ENCODE assay signal across 12 cellular contexts in the genomic region with DNA sequence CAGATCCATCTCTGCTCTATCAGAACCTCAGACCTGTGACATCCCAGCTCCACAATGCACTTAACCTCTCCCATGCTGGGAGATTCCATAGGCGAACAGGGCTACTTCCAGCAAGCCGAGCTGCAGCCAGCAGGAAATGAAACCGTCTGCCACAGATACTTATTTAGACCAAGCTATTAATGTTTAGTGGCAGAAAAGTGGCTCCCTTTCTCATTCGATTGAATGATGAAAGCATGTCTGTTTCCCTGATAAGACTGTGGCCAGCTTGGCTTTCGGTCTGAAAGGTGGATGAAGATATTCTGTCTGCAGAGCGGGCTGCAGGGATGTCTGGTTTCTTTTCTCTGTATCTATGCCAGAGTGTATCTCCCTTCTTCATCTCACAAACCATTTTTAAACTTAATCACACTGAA.
A peak's percentile ranks its signal among the peaks of the same experiment; 100 is the strongest.
DNase-seq lines count a peak whose midpoint lies in the region; ATAC-seq and TF ChIP-seq lines count a peak whose summit lies in the region.
"Had no signal": no experiment of that assay in that cellular context is flagged by ENCODE, and none has a peak within 500 bp of the region (broad histone marks: within the 10 kb centered on the region; RNA-seq: fewer than 3 reads in every experiment).

No MANE protein-coding gene starts in this region.

- peak overlapping the region in 1 of 2 donors; percentile 21 for H3K9ac ChIP-seq in stomach smooth muscle (ENCODE audit: low read length in 2 of 2)

- WGBS in thyroid gland, 2 donors = 67% methylated on average over 6 of the region's 6 CpGs

- H3K9me3 ChIP-seq in stomach smooth muscle (ENCODE audit: control insufficient read depth in 2 of 2, low read length in 2 of 2) (no peaks in the 10 kb centered on the region), thyroid gland (no peaks in the 10 kb centered on the region)
- H3K9me3 ChIP-seq: adrenal gland had no signal

- intact Hi-C loops in thyroid gland (cut with DNase I) = no loop called here

- no peaks in the 10 kb centered on the region for H3K9me3 Mint-ChIP-seq in activated T-cell treated with anti-CD3 and anti-CD28 coated beads, Interleukin-2, amount 50 U/mL, for 4 hours

- DNase-seq in activated T-cell treated with anti-CD3 and anti-CD28 coated beads, Interleukin-2, amount 50 U/mL, for 4 hours = no peak
- no peak for DNase-seq in activated T-cell treated with anti-CD3 and anti-CD28 coated beads, Interleukin-2, amount 50 U/mL, for 48 hours
- DNase-seq in astrocyte of the hippocampus (ENCODE audit: low read depth, low spot score) = peak; percentile 13
- DNase-seq in left kidney (ENCODE audit: low read depth, low spot score) = peak; percentile 17
- DNase-seq in activated CD8-positive, alpha-beta memory T cell treated with anti-CD3 and anti-CD28 coated beads for 24 hours = no peak
- no peak for DNase-seq in AML-193 (lab: John Stamatoyannopoulos, UW)
- DNase-seq in thyroid gland = no peak
- DNase-seq: adrenal gland, foreskin melanocyte, naive B cell had no signal

- no peak for ATAC-seq in activated T-cell treated with anti-CD3 and anti-CD28 coated beads, Interleukin-2, amount 50 U/mL, for 4 hours

- peak overlapping the region; percentile 4 for H3K4me3 Mint-ChIP-seq in activated T-cell treated with anti-CD3 and anti-CD28 coated beads, Interleukin-2, amount 50 U/mL, for 4 hours
- H3K4me3 Mint-ChIP-seq: naive B cell had no signal

- H3K27me3 ChIP-seq in stomach smooth muscle (ENCODE audit: control insufficient read depth in 1 of 2, insufficient read depth in 2 of 2, low read length in 2 of 2) (no peaks in the 10 kb centered on the region), thyroid gland (no peaks in the 10 kb centered on the region)
- H3K27me3 ChIP-seq: adrenal gland had no signal

- no peak overlapping the region for H3K27ac ChIP-seq in stomach smooth muscle (ENCODE audit: low read length)
- no peak overlapping the region for H3K27ac ChIP-seq in thyroid gland
- H3K27ac ChIP-seq: adrenal gland, VCaP had no signal

- H3K36me3 Mint-ChIP-seq in activated T-cell treated with anti-CD3 and anti-CD28 coated beads, Interleukin-2, amount 50 U/mL, for 4 hours (ENCODE audit: insufficient read depth) = no peaks in the 10 kb centered on the region
- H3K36me3 Mint-ChIP-seq: naive B cell had no signal

- H3K36me3 ChIP-seq in stomach smooth muscle (ENCODE audit: control insufficient read depth in 2 of 2, insufficient read depth in 2 of 2, low read length in 2 of 2) = no peaks in the 10 kb centered on the region
- H3K36me3 ChIP-seq in thyroid gland = no peaks in the 10 kb centered on the region
- H3K36me3 ChIP-seq: adrenal gland had no signal

- no peak for TF ChIP-seq CTCF in thyroid gland (IDR thresholded peaks at IDR 0.05)

- no peak for TF ChIP-seq POLR2A in thyroid gland (IDR thresholded peaks at IDR 0.05)

- H3K4me3 ChIP-seq in stomach smooth muscle (ENCODE audit: low read length in 2 of 2) (peak overlapping the region; percentile 56 to 62), thyroid gland (replicated peaks in 1 of 3) (no peak overlapping the region)
- H3K4me3 ChIP-seq: adrenal gland had no signal

- no peaks in the 10 kb centered on the region for H3K27me3 Mint-ChIP-seq in activated T-cell treated with anti-CD3 and anti-CD28 coated beads, Interleukin-2, amount 50 U/mL, for 4 hours (ENCODE audit: low read depth)
- H3K27me3 Mint-ChIP-seq: naive B cell had no signal

- H3K4me1 ChIP-seq in stomach smooth muscle (ENCODE audit: control insufficient read depth, insufficient read depth, low read length) (no peaks in the 10 kb centered on the region), thyroid gland (no peaks in the 10 kb centered on the region)
- H3K4me1 ChIP-seq: adrenal gland had no signal

- peaks cover 6% of the 10 kb centered on the region for H3K4me1 Mint-ChIP-seq in activated T-cell treated with anti-CD3 and anti-CD28 coated beads, Interleukin-2, amount 50 U/mL, for 4 hours (ENCODE audit: low read depth)

Comparison
In these comparisons a context has a peak if more than half of its experiments do, and no peak if none do; other contexts are left out.
1. DNase-seq: peak in astrocyte of the hippocampus (single experiment) and left kidney (single experiment); none in activated T-cell treated with anti-CD3 and anti-CD28 coated beads, Interleukin-2, amount 50 U/mL, for 4 hours (single experiment), activated T-cell treated with anti-CD3 and anti-CD28 coated beads, Interleukin-2, amount 50 U/mL, for 48 hours (0 of 2), activated CD8-positive, alpha-beta memory T cell treated with anti-CD3 and anti-CD28 coated beads for 24 hours (single experiment), AML-193 (0 of 2) and thyroid gland (0 of 2).
2. H3K4me3 ChIP-seq: peak in stomach smooth muscle (2 of 2); none in thyroid gland (0 of 3).